ENCODE assay signal across 7 cellular contexts in genomic region chr4:41145571-41146078, GRCh38.
DNase-seq lines count a peak whose midpoint lies in the region; ATAC-seq and TF ChIP-seq lines count a peak whose summit lies in the region.

No MANE protein-coding gene starts in this region.

- H3K9me3 ChIP-seq in thyroid gland (no peaks in the 10 kb centered on the region), PC-9 (ENCODE audit: insufficient read depth, low read depth) (no peaks in the 10 kb centered on the region)

- no peak for TF ChIP-seq POLR2A in thyroid gland (IDR thresholded peaks at IDR 0.05)

- 69 to 76% methylated on average over 3 of the region's 3 CpGs for WGBS in thyroid gland, 2 donors

- H3K4me3 ChIP-seq in thyroid gland (replicated peaks in 1 of 3) (no peak overlapping the region), PC-9 (no peak overlapping the region)

- H4K20me1 ChIP-seq in PC-9 (ENCODE audit: insufficient read depth): no peaks in the 10 kb centered on the region

- peak; percentile 64 for DNase-seq in amniotic epithelial cell (ENCODE audit: low read depth)
- DNase-seq in thyroid gland: no peak
- no peak for DNase-seq in DMS79 treated with DMSO at 0.1 percent for 48 hours (lab: John Stamatoyannopoulos, UW)
- no peak for DNase-seq in PC-9
- no peak for DNase-seq in AML-193 (lab: John Stamatoyannopoulos, UW)

- H3K36me3 ChIP-seq in thyroid gland (no peaks in the 10 kb centered on the region), PC-9 (ENCODE audit: low read depth) (no peaks in the 10 kb centered on the region)

- no peaks in the 10 kb centered on the region for H3K27me3 ChIP-seq in layer of hippocampus (ENCODE audit: control insufficient read depth, insufficient read depth, low read length)
- no peaks in the 10 kb centered on the region for H3K27me3 ChIP-seq in thyroid gland
- H3K27me3 ChIP-seq in PC-9 (ENCODE audit: insufficient read depth, low read depth): no peaks in the 10 kb centered on the region

- no peak overlapping the region for H3K4me2 ChIP-seq in PC-9

- H3K9me2 ChIP-seq in PC-9 (ENCODE audit: insufficient read depth): no peaks in the 10 kb centered on the region

- H3F3A ChIP-seq in PC-9 (ENCODE audit: insufficient read depth, low read depth): no peaks in the 10 kb centered on the region

- peak; percentile 49 for ATAC-seq in HG03439 (IDR thresholded peaks at IDR 0.05; ENCODE audit: unreplicated experiment)

- H3K79me2 ChIP-seq in PC-9 (ENCODE audit: low read depth): no peaks in the 10 kb centered on the region

- POLR2A ChIA-PET in PC-9 (lab: Charles Lee; ENCODE audit: unreplicated experiment): no interaction called here

- no peak overlapping the region for H2AFZ ChIP-seq in PC-9

- peaks cover 56 to 61% of the 10 kb centered on the region in 2 donors for H3K4me1 ChIP-seq in thyroid gland
- no peaks in the 10 kb centered on the region for H3K4me1 ChIP-seq in PC-9 (replicated peaks; ENCODE audit: insufficient read depth)

- no TSS peak for BruUV-seq in PC-9 (replicated peaks; lab: Mats Ljungman, UMichigan)

- H3K27ac ChIP-seq in layer of hippocampus (ENCODE audit: low read depth, low read length): peak overlapping the region; percentile 89
- H3K27ac ChIP-seq in thyroid gland: peak overlapping the region; percentile 84 to 95 (median 91)
- H3K27ac ChIP-seq in PC-9: no peak overlapping the region

- CTCF ChIA-PET in PC-9 (lab: Charles Lee): no interaction called here

- TF ChIP-seq CTCF in thyroid gland (IDR thresholded peaks at IDR 0.05) (no peak), PC-9 (conservative IDR thresholded peaks at IDR 0.05) (no peak)

- intact Hi-C loops in thyroid gland (cut with DNase I): no loop called here
- intact Hi-C loops in PC-9 (cut with micrococcal nuclease; ENCODE audit: unreplicated experiment): no loop called here
